ENCODE assay signal across 26 cellular contexts in the genomic region with DNA sequence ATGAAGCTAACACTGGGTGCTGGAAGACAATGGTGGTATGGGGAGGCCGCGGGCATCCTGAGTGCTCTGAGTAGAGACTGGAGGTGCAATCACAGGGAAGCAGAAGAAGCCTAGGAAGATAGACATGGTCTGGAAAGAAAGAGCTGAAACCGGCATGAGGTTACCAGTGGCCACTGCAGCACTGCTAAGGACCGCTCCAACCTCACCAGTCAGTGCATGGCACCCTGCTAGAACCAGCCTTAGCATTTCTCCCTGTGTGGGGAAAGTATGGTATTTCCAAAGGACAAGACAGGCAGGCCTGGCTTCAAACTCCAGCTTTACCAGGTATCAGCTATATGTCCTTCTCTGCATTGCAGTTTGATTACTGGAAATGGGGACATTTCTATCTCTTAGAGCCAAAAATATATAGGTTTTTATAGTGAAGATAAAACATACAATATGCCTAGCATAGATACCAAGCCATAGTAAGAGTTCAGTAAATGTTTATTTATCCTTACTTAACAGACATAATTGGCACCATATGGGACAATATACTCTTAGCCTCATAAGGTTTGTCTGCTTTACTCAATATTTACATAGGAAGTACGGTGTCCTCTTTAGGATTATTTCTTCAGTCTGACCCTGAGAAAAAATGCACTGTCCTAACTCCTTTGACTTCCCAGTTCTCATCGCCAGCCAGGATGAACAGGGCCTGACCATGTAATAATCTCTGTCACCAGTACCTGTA.
DNase-seq lines count a peak whose midpoint lies in the region; ATAC-seq and TF ChIP-seq lines count a peak whose summit lies in the region.
"Had no signal": no experiment of that assay in that cellular context is flagged by ENCODE, and none has a peak within 500 bp of the region (broad histone marks: within the 10 kb centered on the region; RNA-seq: fewer than 3 reads in every experiment).

No MANE protein-coding gene starts in this region.

- H3K4me1 ChIP-seq in PC-3 (ENCODE audit: insufficient read depth, low read length) (no peaks in the 10 kb centered on the region), smooth muscle cell (ENCODE audit: low read depth) (peaks cover 6% of the 10 kb centered on the region)
- H3K4me1 ChIP-seq: lower lobe of right lung, suprapubic skin had no signal

- H3K27me3 ChIP-seq in PC-3 (ENCODE audit: low read length) (peaks cover 65% of the 10 kb centered on the region), smooth muscle cell (ENCODE audit: low read depth) (no peaks in the 10 kb centered on the region)
- H3K27me3 ChIP-seq: suprapubic skin had no signal

- H3K79me2 ChIP-seq in PC-3 (ENCODE audit: low read length) = no peaks in the 10 kb centered on the region
- H3K79me2 ChIP-seq in smooth muscle cell (ENCODE audit: low read depth) = no peaks in the 10 kb centered on the region

- ATAC-seq in PC-3 = no peak
- ATAC-seq: activated naive CD8-positive, alpha-beta T cell treated with anti-CD3 and anti-CD28 coated beads, Interleukin-2, amount 50 U/mL, for 24 hours; activated T-cell treated with anti-CD3 and anti-CD28 coated beads, Interleukin-2, amount 50 U/mL, for 4 hours; lower lobe of right lung; natural killer cell; Panc1; stimulated activated effector memory CD8-positive, alpha-beta T cell treated with anti-CD3 and anti-CD28 coated beads, Interleukin-12 subunit alpha, Interleukin-12 subunit beta, amount 100 ng/mL, for 72 hours had no signal

- H3F3A ChIP-seq in PC-3 (ENCODE audit: low read length, unreplicated experiment) (no peaks in the 10 kb centered on the region), smooth muscle cell (ENCODE audit: low read depth) (no peaks in the 10 kb centered on the region)

- WGBS in smooth muscle cell (ENCODE audit: low lambda C conversion rate) = 84% methylated on average over 6 of the region's 6 CpGs

- no peak overlapping the region for H3K4me2 ChIP-seq in PC-3 (ENCODE audit: low read length)
- no peak overlapping the region for H3K4me2 ChIP-seq in smooth muscle cell

- POLR2A ChIA-PET in PC-3 (lab: Charles Lee; ENCODE audit: unreplicated experiment) = no interaction called here

- BruUV-seq in PC-3 (replicated peaks; lab: Mats Ljungman, UMichigan) = no TSS peak

- H4K20me1 ChIP-seq in PC-3 (ENCODE audit: low read length) (no peaks in the 10 kb centered on the region), smooth muscle cell (ENCODE audit: low read depth) (no peaks in the 10 kb centered on the region)

- H2AFZ ChIP-seq in PC-3 (ENCODE audit: low read length) = no peak overlapping the region
- H2AFZ ChIP-seq in smooth muscle cell (ENCODE audit: low read depth) = no peak overlapping the region

- intact Hi-C loops in PC-3 (cut with micrococcal nuclease) = no loop called here

- CTCF ChIA-PET in PC-3 (lab: Charles Lee) = no interaction called here

- H3K4me3 ChIP-seq in PC-3 (ENCODE audit: low read length) (no peak overlapping the region), smooth muscle cell (no peak overlapping the region)
- H3K4me3 ChIP-seq: lower lobe of right lung, suprapubic skin had no signal

- H3K9me2 ChIP-seq in PC-3 (replicated peaks; ENCODE audit: low read length) = no peaks in the 10 kb centered on the region

- peak; percentile 23 for DNase-seq in DMS 273 (lab: John Stamatoyannopoulos, UW; ENCODE audit: unreplicated experiment)
- no peak for DNase-seq in DMS 273 treated with DMSO at 0.1 percent for 48 hours (lab: John Stamatoyannopoulos, UW)
- DNase-seq in Ammon's horn (ENCODE audit: low spot score) = peak; percentile 13
- DNase-seq in PC-3 = peak; percentile 17
- peak; percentile 8 for DNase-seq in fibroblast of the conjunctiva (ENCODE audit: low read depth)
- DNase-seq in DMS114 treated with DMSO at 0.1 percent for 48 hours (lab: John Stamatoyannopoulos, UW; ENCODE audit: unreplicated experiment) = no peak
- DNase-seq in smooth muscle cell (lab: John Stamatoyannopoulos, UW; ENCODE audit: unreplicated experiment) = no peak
- DNase-seq in SIG-M5 (lab: John Stamatoyannopoulos, UW) = no peak
- DNase-seq: activated CD4-positive, alpha-beta T cell treated with anti-CD3 and anti-CD28 coated beads, Interleukin-2, amount 10 ng/mL, durations not matched to agents 24 days and 14 days; activated gamma-delta T cell treated with Interleukin-2 at 50 U/mL for 16 hours; activated naive CD8-positive, alpha-beta T cell treated with anti-CD3 and anti-CD28 coated beads, Interleukin-2, amount 50 U/mL, for 24 hours; activated T-cell treated with anti-CD3 and anti-CD28 coated beads, Interleukin-2, amount 50 U/mL, for 4 hours; CD4-positive, alpha-beta T cell; GDM1; lower lobe of right lung; natural killer cell; NCI-H2081; retina; stimulated activated CD4-positive, alpha-beta T cell treated with anti-CD3 and anti-CD28 coated beads, Interleukin-12 subunit alpha, Interleukin-12 subunit beta, amount 100 ng/mL, for 4 hours; stimulated activated CD4-positive, alpha-beta T cell treated with anti-CD3 and anti-CD28 coated beads, Interleukin-4, amount 100 ng/mL, for 1 hour; T1000; WERI-Rb-1 had no signal

- H3K9me3 ChIP-seq in PC-3 (ENCODE audit: low read length) (no peaks in the 10 kb centered on the region), smooth muscle cell (replicated peaks; ENCODE audit: low read depth) (no peaks in the 10 kb centered on the region)
- H3K9me3 ChIP-seq: lower lobe of right lung, suprapubic skin had no signal

- TF ChIP-seq CTCF in PC-3 (conservative IDR thresholded peaks at IDR 0.05; ENCODE audit: low read depth, low read length) (no peak), smooth muscle cell (IDR thresholded peaks at IDR 0.05; ENCODE audit: borderline replicate concordance, insufficient read depth, poor library complexity, severe bottlenecking) (no peak)

- H3K9ac ChIP-seq in PC-3 (ENCODE audit: low read length) (no peak overlapping the region), smooth muscle cell (ENCODE audit: low read depth) (no peak overlapping the region)

- H3K36me3 ChIP-seq in PC-3 (ENCODE audit: low read depth, low read length) (no peaks in the 10 kb centered on the region), smooth muscle cell (ENCODE audit: low read depth) (no peaks in the 10 kb centered on the region)
- H3K36me3 ChIP-seq: lower lobe of right lung, suprapubic skin, WERI-Rb-1 had no signal

- H3K27ac ChIP-seq in PC-3 (ENCODE audit: low read length) = no peak overlapping the region
- H3K27ac ChIP-seq in smooth muscle cell (ENCODE audit: low read depth) = no peak overlapping the region
- H3K27ac ChIP-seq: 22Rv1, lower lobe of right lung, suprapubic skin, WERI-Rb-1 had no signal

Comparison
In these comparisons a context has a peak if more than half of its experiments do, and no peak if none do; other contexts are left out.
1. DNase-seq: peak in DMS 273 (single experiment), Ammon's horn (single experiment), PC-3 (single experiment) and fibroblast of the conjunctiva (single experiment); none in DMS 273 treated with DMSO at 0.1 percent for 48 hours (single experiment), DMS114 treated with DMSO at 0.1 percent for 48 hours (single experiment), smooth muscle cell (single experiment) and SIG-M5 (single experiment).